In genomic region chr21:28832013-28832714, GRCh38 we compare ENCODE assay signal across 1 cellular context.
TF ChIP-seq lines count a peak whose summit lies in the region.

No MANE protein-coding gene starts in this region.

TF ChIP-seq in GM23338, 12 proteins besides CTCF, POLR2A, EP300 and RAD21 (continued from another document):
- TF ChIP-seq ZNF462 (CRISPR knock-in tag; IDR thresholded peaks at IDR 0.05) (no peak), ZNF331 (CRISPR knock-in tag; IDR thresholded peaks at IDR 0.05; ENCODE audit: low read depth) (no peak), POLR2AphosphoS5 (IDR thresholded peaks at IDR 0.05; ENCODE audit: low read depth) (no peak)
TF ChIP-seq in GM23338: peak in this region for 0.
